25 cellular contexts compared by ENCODE assay signal in the genomic region with DNA sequence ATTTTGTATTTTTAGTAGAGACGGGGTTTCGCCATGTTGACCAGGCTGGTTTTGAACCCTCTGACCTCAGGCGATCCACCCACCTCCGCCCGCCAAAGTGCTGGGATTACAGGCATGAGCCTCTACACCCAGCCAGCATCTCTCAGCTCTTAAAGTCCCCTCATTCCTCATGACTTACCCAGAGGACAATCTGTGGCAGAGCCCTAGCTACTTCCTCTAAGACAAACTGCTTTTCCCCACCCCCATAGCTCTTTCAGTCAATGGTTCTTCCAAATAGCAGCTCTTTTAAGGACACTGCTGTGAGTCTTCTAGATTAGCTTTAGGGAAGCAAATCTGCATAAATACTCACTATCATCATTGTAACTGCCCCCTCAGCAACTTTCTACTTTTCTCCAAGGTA.
DNase-seq lines count a peak whose midpoint lies in the region; ATAC-seq and TF ChIP-seq lines count a peak whose summit lies in the region.
"Had no signal": no experiment of that assay in that cellular context is flagged by ENCODE, and none has a peak within 500 bp of the region (broad histone marks: within the 10 kb centered on the region; RNA-seq: fewer than 3 reads in every experiment).

No MANE protein-coding gene starts in this region.

- H3K27ac ChIP-seq in H9 (ENCODE audit: insufficient read length, low read depth, low read length) (no peak overlapping the region), mesendoderm (ENCODE audit: low read depth, low read length) (peak overlapping the region; percentile 79), testis (no peak overlapping the region)
- H3K27ac ChIP-seq: BLaER1 treated with 17β-estradiol and CSF1 and Interleukin-3, amounts not matched to agents 10 nM and 100 nM; neutrophil; PC-9 had no signal

- no peak overlapping the region for H3K14ac ChIP-seq in H9 (ENCODE audit: insufficient read depth, low read length)

- H3K36me3 Mint-ChIP-seq in H9 (ENCODE audit: insufficient read depth in 1 of 3, low read depth in 3 of 3) (no peaks in the 10 kb centered on the region), WTC11 (no peaks in the 10 kb centered on the region)

- no peaks in the 10 kb centered on the region for H4K20me1 ChIP-seq in H9 (ENCODE audit: control insufficient read depth, insufficient read depth, insufficient read length)
- H4K20me1 ChIP-seq: BLaER1 treated with 17β-estradiol and CSF1 and Interleukin-3, amounts not matched to agents 10 nM and 100 nM had no signal

- H3K27me3 ChIP-seq in H9 (ENCODE audit: insufficient read depth, low read length) (no peaks in the 10 kb centered on the region), mesendoderm (ENCODE audit: insufficient read depth, low read length, poor library complexity) (no peaks in the 10 kb centered on the region), testis (no peaks in the 10 kb centered on the region)
- H3K27me3 ChIP-seq: BLaER1 treated with 17β-estradiol and CSF1 and Interleukin-3, amounts not matched to agents 10 nM and 100 nM; neutrophil had no signal

- H3T11ph ChIP-seq in H9 (ENCODE audit: low read length), result no peak overlapping the region

- no peak overlapping the region for H2BK5ac ChIP-seq in H9 (ENCODE audit: insufficient read length, low read length)
- peak overlapping the region; percentile 20 for H2BK5ac ChIP-seq in mesendoderm (ENCODE audit: low read length)

- H3K9me3 ChIP-seq in H9 (ENCODE audit: control insufficient read depth, low read depth, low read length) (no peaks in the 10 kb centered on the region), testis (no peaks in the 10 kb centered on the region)
- H3K9me3 ChIP-seq: BLaER1 treated with 17β-estradiol and CSF1 and Interleukin-3, amounts not matched to agents 10 nM and 100 nM; Caco-2; neutrophil had no signal

- peak overlapping the region in 2 of 3 experiments; percentile 77 to 93; a peak in 4 of 7 replicates for H3K27ac Mint-ChIP-seq in H9
- peak overlapping the region; percentile 57 for H3K27ac Mint-ChIP-seq in WTC11
- H3K27ac Mint-ChIP-seq: activated CD8-positive, alpha-beta T cell treated with anti-CD3 and anti-CD28 coated beads for 36 hours; stimulated activated naive B cell treated with anti-CD40 and anti-IgM and Interleukin-4, amounts not matched to agents 10 μg/mL and 1 μg/mL and 100 μg/mL, for 72 hours had no signal

- H3K36me3 ChIP-seq in mesendoderm (ENCODE audit: control insufficient read depth, insufficient read depth, low read length), result no peaks in the 10 kb centered on the region
- H3K36me3 ChIP-seq in testis (ENCODE audit: low read depth, missing control alignments), result no peaks in the 10 kb centered on the region
- H3K36me3 ChIP-seq: BLaER1 treated with 17β-estradiol and CSF1 and Interleukin-3, amounts not matched to agents 10 nM and 100 nM; neutrophil had no signal

- H3K79me1 ChIP-seq in H9 (ENCODE audit: insufficient read depth, low read depth, low read length, poor library complexity, severe bottlenecking) (no peaks in the 10 kb centered on the region), mesendoderm (ENCODE audit: low read length) (no peaks in the 10 kb centered on the region)

- CTCF ChIA-PET in WTC11 (lab: Charles Lee), result interaction anchor here (1.1 to 1.2 kb wide), 2 partner anchors 236 to 501 kb away, joined by 3 read pairs; no protein-coding TSS in a partner anchor

- intact Hi-C loops in testis (cut with DNase I; ENCODE audit: low total_unique reads), result no loop called here

- peaks cover 40 to 41% of the 10 kb centered on the region in 2 experiments for H3K4me1 Mint-ChIP-seq in H9
- peaks cover 47% of the 10 kb centered on the region for H3K4me1 Mint-ChIP-seq in WTC11
- H3K4me1 Mint-ChIP-seq: stimulated activated naive B cell treated with anti-CD40 and anti-IgM and Interleukin-4, amounts not matched to agents 10 μg/mL and 1 μg/mL and 100 μg/mL, for 72 hours had no signal

- H3K4me2 ChIP-seq in H9 (ENCODE audit: insufficient read depth, insufficient read length, low read length) (no peak overlapping the region), mesendoderm (ENCODE audit: low read length) (no peak overlapping the region)
- H3K4me2 ChIP-seq: BLaER1 treated with 17β-estradiol and CSF1 and Interleukin-3, amounts not matched to agents 10 nM and 100 nM; PC-9 had no signal

- H3K9me3 Mint-ChIP-seq in H9, result no peaks in the 10 kb centered on the region
- H3K9me3 Mint-ChIP-seq in WTC11, result no peaks in the 10 kb centered on the region
- H3K9me3 Mint-ChIP-seq: activated CD8-positive, alpha-beta T cell treated with anti-CD3 and anti-CD28 coated beads for 36 hours had no signal

- WGBS in H9 (ENCODE audit: extremely low coverage, insufficient read length, low lambda C conversion rate), result no CpG with 5 or more reads among the region's 5 CpGs
- no CpG with 5 or more reads among the region's 5 CpGs for WGBS in mesendoderm (ENCODE audit: extremely low coverage, insufficient coverage, low lambda C conversion rate)
- 97% methylated on average over 5 of the region's 5 CpGs; no CpG with 5 or more reads in 1 of the 2 donors for WGBS in testis, 2 donors

- H3K18ac ChIP-seq in H9 (ENCODE audit: insufficient read length, low read depth, low read length) (no peak overlapping the region), mesendoderm (ENCODE audit: low read length) (peak overlapping the region; percentile 95)

- ATAC-seq in WTC11 (peak; percentile 65), HG02870 (IDR thresholded peaks at IDR 0.05; ENCODE audit: unreplicated experiment) (no peak), HG02798 (IDR thresholded peaks at IDR 0.05; ENCODE audit: poor library complexity, unreplicated experiment) (no peak)
- ATAC-seq: activated CD8-positive, alpha-beta T cell treated with anti-CD3 and anti-CD28 coated beads for 36 hours; K562; Right ventricle myocardium inferior; stimulated activated naive B cell treated with anti-CD40 and anti-IgM and Interleukin-4, amounts not matched to agents 10 μg/mL and 1 μg/mL and 100 μg/mL, for 72 hours had no signal

- H3K4me3 ChIP-seq in mesendoderm (ENCODE audit: low read length) (no peak overlapping the region), testis (no peak overlapping the region)
- H3K4me3 ChIP-seq: BLaER1 treated with 17β-estradiol and CSF1 and Interleukin-3, amounts not matched to agents 10 nM and 100 nM; K562; PC-9 had no signal

- H3K27me3 Mint-ChIP-seq in H9 (ENCODE audit: low read depth) (no peaks in the 10 kb centered on the region), WTC11 (ENCODE audit: low read depth) (no peaks in the 10 kb centered on the region)
- H3K27me3 Mint-ChIP-seq: activated CD8-positive, alpha-beta T cell treated with anti-CD3 and anti-CD28 coated beads for 36 hours; stimulated activated naive B cell treated with anti-CD40 and anti-IgM and Interleukin-4, amounts not matched to agents 10 μg/mL and 1 μg/mL and 100 μg/mL, for 72 hours had no signal

- H2BK15ac ChIP-seq in H9 (ENCODE audit: low read depth, low read length) (no peak overlapping the region), mesendoderm (replicated peaks; ENCODE audit: low read depth) (peak overlapping the region; percentile 0)

- no peak overlapping the region for H2AFZ ChIP-seq in H9 (ENCODE audit: low read length)
- H2AFZ ChIP-seq: PC-9 had no signal

- H2BK120ac ChIP-seq in H9 (ENCODE audit: low read depth, low read length, poor library complexity, severe bottlenecking), result no peak overlapping the region
- H2BK120ac ChIP-seq in mesendoderm (ENCODE audit: low read depth, low read length), result peak overlapping the region; percentile 82

- no peak overlapping the region for H3K4ac ChIP-seq in H9 (ENCODE audit: low read depth, low read length)
- no peak overlapping the region for H3K4ac ChIP-seq in mesendoderm (ENCODE audit: low read depth, low read length)

- H3K56ac ChIP-seq in H9 (ENCODE audit: insufficient read length, low read depth, low read length) (no peak overlapping the region), mesendoderm (ENCODE audit: low read length) (peak overlapping the region; percentile 9)

- H4K8ac ChIP-seq in H9 (replicated peaks; ENCODE audit: insufficient read length, low read depth, low read length) (no peak overlapping the region), mesendoderm (ENCODE audit: low read depth, low read length) (no peak overlapping the region)

- no peak overlapping the region for H3K4me3 Mint-ChIP-seq in H9
- no peak overlapping the region for H3K4me3 Mint-ChIP-seq in WTC11
- H3K4me3 Mint-ChIP-seq: activated CD8-positive, alpha-beta T cell treated with anti-CD3 and anti-CD28 coated beads for 36 hours; stimulated activated naive B cell treated with anti-CD40 and anti-IgM and Interleukin-4, amounts not matched to agents 10 μg/mL and 1 μg/mL and 100 μg/mL, for 72 hours had no signal

- POLR2A ChIA-PET in WTC11 (lab: Charles Lee), result no interaction called here

- no peak overlapping the region for H3K23ac ChIP-seq in H9 (ENCODE audit: insufficient read length, low read depth, low read length)
- H3K23ac ChIP-seq in mesendoderm (ENCODE audit: low read length), result no peak overlapping the region

- H4K5ac ChIP-seq in H9 (ENCODE audit: insufficient read length, low read depth, low read length) (no peak overlapping the region), mesendoderm (ENCODE audit: low read length) (no peak overlapping the region)

- H3K23me2 ChIP-seq in H9 (ENCODE audit: insufficient read length, low read depth, low read length, poor library complexity, severe bottlenecking), result no peaks in the 10 kb centered on the region

- no peak for TF ChIP-seq POLR2A in testis (IDR thresholded peaks at IDR 0.05)

- H2BK12ac ChIP-seq in H9 (ENCODE audit: insufficient read length, low read depth, low read length), result no peak overlapping the region

- H2AK5ac ChIP-seq in H9 (ENCODE audit: insufficient read length, low read length) (no peak overlapping the region), mesendoderm (ENCODE audit: low read length) (no peak overlapping the region)

- no peak overlapping the region for H3K9ac ChIP-seq in H9 (ENCODE audit: extremely low read depth, insufficient read length, low read length)
- no peak overlapping the region for H3K9ac ChIP-seq in mesendoderm (ENCODE audit: low read length)
- H3K9ac ChIP-seq: BLaER1 treated with 17β-estradiol and CSF1 and Interleukin-3, amounts not matched to agents 10 nM and 100 nM had no signal

- H4K91ac ChIP-seq in H9 (ENCODE audit: insufficient read length, low read depth, low read length), result no peak overlapping the region

- no peak overlapping the region for H2BK20ac ChIP-seq in H9 (ENCODE audit: low read depth, low read length, poor library complexity, severe bottlenecking)

- no peak for TF ChIP-seq CTCF in H9 (conservative IDR thresholded peaks at IDR 0.05)
- TF ChIP-seq CTCF in WTC11 (IDR thresholded peaks at IDR 0.05), result no peak
- TF ChIP-seq CTCF in testis (IDR thresholded peaks at IDR 0.05), result no peak

- no peaks in the 10 kb centered on the region for H3K79me2 ChIP-seq in H9 (ENCODE audit: insufficient read depth, low read length)
- no peaks in the 10 kb centered on the region for H3K79me2 ChIP-seq in mesendoderm (ENCODE audit: control insufficient read depth, insufficient read depth, low read length)

- H3K4me1 ChIP-seq in H9 (ENCODE audit: insufficient read depth, low read length) (peaks cover 3% of the 10 kb centered on the region; the same call in 1 of the 2 replicates), mesendoderm (ENCODE audit: control insufficient read depth, low read depth, low read length) (peaks cover 11% of the 10 kb centered on the region), testis (no peaks in the 10 kb centered on the region)

- DNase-seq in H9 (no peak), NOMO-1 treated with DMSO at 0.1 percent for 48 hours (lab: John Stamatoyannopoulos, UW; ENCODE audit: unreplicated experiment) (peak; percentile 78), WTC11 (ENCODE audit: low spot score) (no peak), mesendoderm (peak; percentile 94), testis (no peak), SHP77 (lab: John Stamatoyannopoulos, UW) (no peak)
- DNase-seq: activated CD4-positive, CD25-positive, alpha-beta regulatory T cell treated with anti-CD3 and anti-CD28 coated beads, Interleukin-2, amount 50 U/mL, for 72 hours; activated CD8-positive, alpha-beta T cell treated with anti-CD3 and anti-CD28 coated beads for 36 hours; activated T-cell treated with anti-CD3 and anti-CD28 coated beads for 4 hours; Caco-2; effector CD8-positive, alpha-beta T cell; GDM1; H7; head of caudate nucleus; NCI-H1417 treated with DMSO at 0.1 percent for 48 hours; NCI-H2081; PC-9; stimulated activated CD4-positive, alpha-beta T cell treated with anti-CD3 and anti-CD28 coated beads, Interleukin-15, amount 100 ng/mL, for 24 hours; stimulated activated naive B cell treated with anti-CD40 and anti-IgM and Interleukin-4, amounts not matched to agents 10 μg/mL and 1 μg/mL and 100 μg/mL, for 72 hours had no signal

Comparison
In these comparisons a context has a peak if more than half of its experiments do, and no peak if none do; other contexts are left out.
1. DNase-seq: peak in NOMO-1 treated with DMSO at 0.1 percent for 48 hours (single experiment) and mesendoderm (single experiment); none in H9 (single experiment), WTC11 (single experiment), testis (single experiment) and SHP77 (0 of 2).